ENCODE assay signal across 1 cellular context in genomic region chr4:148060264-148061138, GRCh38.
TF ChIP-seq lines count a peak whose summit lies in the region.

No MANE protein-coding gene starts in this region.

TF ChIP-seq in GM12878, 131 proteins besides CTCF, POLR2A, EP300 and RAD21 (continued from another document):
- TF ChIP-seq NR2C2 (IDR thresholded peaks at IDR 0.05; ENCODE audit: borderline replicate concordance, control insufficient read depth, insufficient read length, low read depth) (no peak), RB1 (IDR thresholded peaks at IDR 0.05; ENCODE audit: borderline replicate concordance) (no peak), NR2F1 (conservative IDR thresholded peaks at IDR 0.05) (no peak), HCFC1 (IDR thresholded peaks at IDR 0.05; ENCODE audit: low read length) (no peak)
